In the genomic region with DNA sequence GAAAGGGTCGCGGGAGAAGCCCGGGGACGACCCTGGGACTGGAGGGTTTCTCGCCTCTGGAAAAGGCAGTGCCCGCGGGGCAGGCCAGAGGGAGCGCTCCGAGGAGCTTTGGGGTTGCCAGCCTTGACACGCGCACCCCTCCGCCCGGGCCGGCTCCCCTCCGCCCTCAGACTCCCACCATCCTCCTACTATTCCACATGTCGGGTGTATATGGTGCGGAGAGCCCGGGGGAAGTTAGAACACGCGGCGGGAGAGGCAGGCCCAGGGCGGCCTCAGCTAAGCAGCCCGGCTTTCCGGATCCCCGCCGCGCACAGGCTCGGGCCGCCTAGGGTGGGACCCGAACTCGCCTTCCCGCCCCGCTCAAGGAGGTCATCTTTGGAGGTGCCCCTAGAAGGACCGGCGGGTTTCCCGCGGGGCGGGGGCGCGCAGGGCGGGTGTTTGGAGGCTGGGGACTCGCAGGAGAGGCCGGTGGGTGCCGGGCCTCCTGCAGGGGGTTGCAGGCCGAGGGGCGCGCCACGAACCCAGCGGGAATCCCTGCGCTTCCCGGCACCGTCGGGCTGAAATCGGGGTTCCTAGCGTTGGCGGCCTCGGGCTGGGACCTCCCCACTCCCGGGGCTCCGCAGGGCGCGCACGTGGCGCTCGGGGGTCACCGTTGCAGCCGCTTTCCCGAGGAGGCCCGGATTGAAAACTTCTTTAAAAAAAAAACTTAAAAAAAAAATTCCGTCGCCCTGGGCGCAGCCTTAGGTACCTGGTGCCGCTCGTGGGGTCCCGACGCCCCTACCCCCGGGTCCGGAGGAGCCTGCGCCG, we compare ENCODE assay signal across 8 cellular contexts. TPM values are rescaled to one million over a fixed set of nuclear protein-coding genes. Genes with fewer than 3 reads are reported as not detected.
DNase-seq lines count a peak whose midpoint lies in the region; ATAC-seq and TF ChIP-seq lines count a peak whose summit lies in the region.

No MANE protein-coding gene starts in this region.

- H3K4me3 ChIP-seq in GM06990 (replicated peaks; ENCODE audit: low read depth, low read length) (peak overlapping the region; percentile 52), OCI-LY1 (ENCODE audit: low read depth, low read length, poor library complexity, severe bottlenecking) (peak overlapping the region; percentile 89)

- peak overlapping the region; percentile 94 for H3K27ac ChIP-seq in OCI-LY1 (ENCODE audit: low read depth, low read length, poor library complexity, severe bottlenecking)
- H3K27ac ChIP-seq in substantia nigra (ENCODE audit: low read depth, low read length, poor library complexity, severe bottlenecking), result no peak overlapping the region

- peaks cover 0 to 4% of the 10 kb centered on the region in 2 donors for H3K27me3 Mint-ChIP-seq in natural killer cell (ENCODE audit: low read depth in 2 of 2)

- H3K9me2 ChIP-seq in OCI-LY1 (ENCODE audit: low read depth, low read length), result no peaks in the 10 kb centered on the region

- no peaks in the 10 kb centered on the region; the same call in 1 of the 2 replicates for H3K27me3 ChIP-seq in GM06990 (replicated peaks; ENCODE audit: control insufficient read depth, insufficient read depth, low read length)
- H3K27me3 ChIP-seq in OCI-LY1 (ENCODE audit: insufficient read depth, low read length), result no peaks in the 10 kb centered on the region

- H3K36me3 ChIP-seq in GM06990 (ENCODE audit: control insufficient read depth, insufficient read depth, low read length) (no peaks in the 10 kb centered on the region), OCI-LY1 (ENCODE audit: insufficient read depth, low read length) (peaks cover 41% of the 10 kb centered on the region)

- H3K4me1 Mint-ChIP-seq in natural killer cell, result peaks cover 37 to 51% of the 10 kb centered on the region in 2 donors

- H3K9ac ChIP-seq in OCI-LY1 (ENCODE audit: low read length), result peak overlapping the region; percentile 94

- ATAC-seq in natural killer cell, result peak; percentile 1 to 25 (median 9)

- no peak overlapping the region for H2AFZ ChIP-seq in OCI-LY1 (ENCODE audit: low read length)

- no peaks in the 10 kb centered on the region for H3K36me3 Mint-ChIP-seq in natural killer cell

- no peak for DNase-seq in GM06990 (ENCODE audit: extremely low read depth, insufficient read length)
- peak; percentile 56 for DNase-seq in ecto neural progenitor cell (ENCODE audit: low spot score)
- no peak for DNase-seq in natural killer cell
- DNase-seq in COLO829 (ENCODE audit: low spot score), result no peak
- DNase-seq in A172 (ENCODE audit: low spot score), result no peak
- no peak for DNase-seq in mesenteric fat pad (ENCODE audit: low spot score)
- DNase-seq in substantia nigra (lab: John Stamatoyannopoulos, UW), result no peak

- H4K20me1 ChIP-seq in OCI-LY1 (ENCODE audit: insufficient read depth, low read length), result no peaks in the 10 kb centered on the region

- TF ChIP-seq CTCF in GM06990 (IDR thresholded peaks at IDR 0.05; ENCODE audit: insufficient read depth, low read length, poor library complexity, severe bottlenecking) (no peak), OCI-LY1 (IDR thresholded peaks at IDR 0.05; ENCODE audit: low read length) (no peak), natural killer cell (IDR thresholded peaks at IDR 0.05) (no peak)

- H3K4me3 Mint-ChIP-seq in natural killer cell, result peak overlapping the region; percentile 88

- no peaks in the 10 kb centered on the region for H3K9me3 Mint-ChIP-seq in natural killer cell

- H3K79me2 ChIP-seq in OCI-LY1 (ENCODE audit: insufficient read depth, low read length), result peaks cover 64% of the 10 kb centered on the region

- H3K4me1 ChIP-seq in OCI-LY1 (ENCODE audit: insufficient read depth, low read length, severe bottlenecking), result peaks cover 53% of the 10 kb centered on the region

- H3K4me2 ChIP-seq in OCI-LY1 (ENCODE audit: low read length), result peak overlapping the region; percentile 87

- intact Hi-C loops in natural killer cell (cut with micrococcal nuclease), result loop anchor here (2.0 to 5.0 kb wide), 2 partner anchors 279 to 332 kb away; partner anchors contain the start of genes ATP9B and CTDP1

- peak overlapping the region; percentile 74 to 83 for H3K27ac Mint-ChIP-seq in natural killer cell

- H3K9me3 ChIP-seq in OCI-LY1 (ENCODE audit: low read length), result no peaks in the 10 kb centered on the region

- H3F3A ChIP-seq in OCI-LY1 (ENCODE audit: insufficient read depth, low read length), result 0 out of 2 replicates have a peak, but pooled peaks cover 4% of the 10 kb centered on the region

RNA-seq across cellular contexts. Expression of gene NFATC1, which starts 3.7 kb away (rescaled TPM):
- total RNA-seq in natural killer cell (10 to 100 TPM; 35.8 to 47.4 (median 37.1) TPM), mesenteric fat pad (35.4 TPM)
- 6.5 and 7.7 TPM in 2 replicates for total RNA-seq in A172 (2014; rRNA removed; shearing (Covaris generic))
